Comparison of ENCODE assay signal across 1 cellular context in genomic region chr19:17677002-17677401, GRCh38.
TF ChIP-seq lines count a peak whose summit lies in the region.

No MANE protein-coding gene starts in this region.

TF ChIP-seq in K562, 482 proteins besides CTCF, POLR2A, EP300 and RAD21:
- TF ChIP-seq SMC3 (conservative IDR thresholded peaks at IDR 0.05; ENCODE audit: insufficient read depth, low read depth, low read length) (peak; percentile 43), KAT2B (IDR thresholded peaks at IDR 0.05; ENCODE audit: low read depth, low read length) (no peak), ZNF512 (tag; IDR thresholded peaks at IDR 0.05) (peak; percentile 50), ZNF121 (CRISPR knock-in tag; conservative IDR thresholded peaks at IDR 0.05) (0 out of 2 replicates have a peak, but pooled peaks have one; percentile 40), AFF1 (IDR thresholded peaks at IDR 0.05; ENCODE audit: low read depth in 1 of 2, partially characterized antibody in 2 of 2) (peak in 1 of 2 experiments; percentile 35), LARP7 (IDR thresholded peaks at IDR 0.05) (0 out of 2 replicates have a peak, but pooled peaks have one; percentile 24), CBFA2T3 (IDR thresholded peaks at IDR 0.05) (no peak), ZEB2 (IDR thresholded peaks at IDR 0.05) (peak; percentile 67), PATZ1 (CRISPR knock-in tag; IDR thresholded peaks at IDR 0.05; ENCODE audit: borderline replicate concordance) (no peak)
